In genomic region chr4:38924266-38924827, GRCh38 we compare ENCODE assay signal across 20 cellular contexts.
DNase-seq lines count a peak whose midpoint lies in the region; ATAC-seq and TF ChIP-seq lines count a peak whose summit lies in the region.
"Had no signal": no experiment of that assay in that cellular context is flagged by ENCODE, and none has a peak within 500 bp of the region (broad histone marks: within the 10 kb centered on the region; RNA-seq: fewer than 3 reads in every experiment).

No MANE protein-coding gene starts in this region.

- H3K4me3 ChIP-seq in HAP-1, result no peak overlapping the region
- no peak overlapping the region for H3K4me3 ChIP-seq in muscle layer of duodenum (ENCODE audit: low read depth in 1 of 2, low read length in 2 of 2)
- no peak overlapping the region for H3K4me3 ChIP-seq in retinal pigment epithelial cell (ENCODE audit: low read length)
- H3K4me3 ChIP-seq: GM23248 had no signal

- DNase-seq in HAP-1 (ENCODE audit: low spot score in 2 of 2), result peak; percentile 26 to 81
- DNase-seq in caudate nucleus (lab: John Stamatoyannopoulos, UW), result no peak
- peak; percentile 41 for DNase-seq in retinal pigment epithelial cell (ENCODE audit: low read depth)
- no peak for DNase-seq in cerebellar nuclear complex (lab: John Stamatoyannopoulos, UW)
- DNase-seq in kidney glomerular epithelial cell (lab: John Stamatoyannopoulos, UW), result no peak
- no peak for DNase-seq in NCI-H2029 (lab: John Stamatoyannopoulos, UW)
- DNase-seq: CD4-positive, alpha-beta T cell; DMS53; GM23248; KBM-7; MV-4-11; NCI-H1417 treated with DMSO at 0.1 percent for 48 hours; NCI-H1930; NCI-H2171; NCI-H446 treated with DMSO at 0.1 percent for 48 hours; NCI-H748 treated with DMSO at 0.1 percent for 48 hours had no signal

- H3K36me3 ChIP-seq in HAP-1 (replicated peaks), result no peaks in the 10 kb centered on the region
- H3K36me3 ChIP-seq in muscle layer of duodenum (ENCODE audit: control insufficient read depth in 1 of 2, insufficient read depth in 2 of 2, low read length in 2 of 2), result peaks cover 27 to 45% of the 10 kb centered on the region in 2 donors

- no peak for TF ChIP-seq CTCF in retinal pigment epithelial cell (conservative IDR thresholded peaks at IDR 0.05; ENCODE audit: low read depth, low read length)

- H3K4me1 ChIP-seq in HAP-1 (peaks cover 28% of the 10 kb centered on the region), muscle layer of duodenum (ENCODE audit: control insufficient read depth in 1 of 2, insufficient read depth in 2 of 2, low read length in 2 of 2) (peaks cover 0 to 30% of the 10 kb centered on the region in 2 donors)

- H3K27me3 ChIP-seq in HAP-1 (ENCODE audit: low read depth), result no peaks in the 10 kb centered on the region
- H3K27me3 ChIP-seq in muscle layer of duodenum (ENCODE audit: low read depth, low read length), result no peaks in the 10 kb centered on the region

- H3K27ac ChIP-seq in caudate nucleus (ENCODE audit: low read depth, low read length), result peak overlapping the region; percentile 65
- peak overlapping the region; percentile 28 for H3K27ac ChIP-seq in muscle layer of duodenum (ENCODE audit: low read length)
- H3K27ac ChIP-seq: 22Rv1, GM23248 had no signal

- in situ Hi-C loops in HAP-1 (cut with MboI; ENCODE audit: low sequenced_read_pairs), result no loop called here

- no peaks in the 10 kb centered on the region for H3K9me3 ChIP-seq in HAP-1
- no peaks in the 10 kb centered on the region for H3K9me3 ChIP-seq in muscle layer of duodenum (ENCODE audit: control insufficient read depth in 1 of 2, low read length in 2 of 2)

- no peak for ATAC-seq in GM19023 (IDR thresholded peaks at IDR 0.05; ENCODE audit: unreplicated experiment)
- ATAC-seq: HCT116 had no signal

Comparison
In these comparisons a context has a peak if more than half of its experiments do, and no peak if none do; other contexts are left out.
1. DNase-seq: peak in HAP-1 (2 of 2) and retinal pigment epithelial cell (single experiment); none in caudate nucleus (0 of 61), cerebellar nuclear complex (0 of 2), kidney glomerular epithelial cell (single experiment) and NCI-H2029 (single experiment).